Comparison of ENCODE assay signal across 26 cellular contexts in genomic region chr15:77636209-77636608, GRCh38. TPM values are rescaled to one million over a fixed set of nuclear protein-coding genes. Genes with fewer than 3 reads are reported as not detected.
"Had no signal": no experiment of that assay in that cellular context is flagged by ENCODE, and none has a peak within 500 bp of the region (broad histone marks: within the 10 kb centered on the region; RNA-seq: fewer than 3 reads in every experiment).

No MANE protein-coding gene starts in this region.

- H3K4me3 Mint-ChIP-seq: natural killer cell treated with Interleukin-12 subunit alpha and Interleukin-12 subunit beta and Interleukin-15 and Interleukin-18, amount 100 ng/mL, for 72 hours; stimulated activated memory B cell treated with anti-CD40 and anti-IgM and Interleukin-4, amounts not matched to agents 10 μg/mL and 1 μg/mL and 100 μg/mL, for 72 hours had no signal

- H2AFZ ChIP-seq: hepatocyte had no signal

- H3K4me3 ChIP-seq: dorsolateral prefrontal cortex, gastrocnemius medialis, heart left ventricle, hepatocyte, lung, prostate gland, right atrium auricular region, sigmoid colon, thoracic aorta, tibial nerve, upper lobe of left lung had no signal

- H3K9me3 Mint-ChIP-seq: memory B cell; natural killer cell treated with Interleukin-12 subunit alpha and Interleukin-12 subunit beta and Interleukin-15 and Interleukin-18, amount 100 ng/mL, for 72 hours; neural crest cell; stimulated activated memory B cell treated with anti-CD40 and anti-IgM and Interleukin-4, amounts not matched to agents 10 μg/mL and 1 μg/mL and 100 μg/mL, for 72 hours had no signal

- DNase-seq: dorsolateral prefrontal cortex; effector CD4-positive, alpha-beta T cell; foreskin fibroblast; gastrocnemius medialis; kidney; nucleus accumbens; sigmoid colon; stimulated activated CD4-positive, alpha-beta T cell treated with anti-CD3 and anti-CD28 coated beads, Interleukin-4, amount 100 ng/mL, for 4 hours; stimulated activated naive CD8-positive, alpha-beta T cell treated with anti-CD3 and anti-CD28 coated beads, Interleukin-15, Interleukin-2, amounts not matched to agents 100 U/mL and 50 U/mL, for 24 hours; substantia nigra; upper lobe of left lung had no signal

- H3K36me3 Mint-ChIP-seq: memory B cell; natural killer cell treated with Interleukin-12 subunit alpha and Interleukin-12 subunit beta and Interleukin-15 and Interleukin-18, amount 100 ng/mL, for 72 hours; stimulated activated memory B cell treated with anti-CD40 and anti-IgM and Interleukin-4, amounts not matched to agents 10 μg/mL and 1 μg/mL and 100 μg/mL, for 72 hours had no signal

- H3K36me3 ChIP-seq: gastrocnemius medialis, heart left ventricle, prostate gland, right atrium auricular region, sigmoid colon, thoracic aorta, tibial nerve, upper lobe of left lung had no signal

- H3K27ac Mint-ChIP-seq: memory B cell; natural killer cell treated with Interleukin-12 subunit alpha and Interleukin-12 subunit beta and Interleukin-15 and Interleukin-18, amount 100 ng/mL, for 72 hours; stimulated activated memory B cell treated with anti-CD40 and anti-IgM and Interleukin-4, amounts not matched to agents 10 μg/mL and 1 μg/mL and 100 μg/mL, for 72 hours had no signal

- H3K9me3 ChIP-seq: gastrocnemius medialis, heart left ventricle, prostate gland, right atrium auricular region, sigmoid colon, thoracic aorta, tibial nerve, upper lobe of left lung had no signal

- H3K4me2 ChIP-seq: hepatocyte had no signal

- H3K27ac ChIP-seq: epithelial cell of prostate, gastrocnemius medialis, heart left ventricle, hepatocyte, prostate gland, right atrium auricular region, sigmoid colon, thoracic aorta, tibial nerve, upper lobe of left lung had no signal

- ATAC-seq: esophagus mucosa; gastrocnemius medialis; heart left ventricle; left lobe of liver; natural killer cell treated with Interleukin-12 subunit alpha and Interleukin-12 subunit beta and Interleukin-15 and Interleukin-18, amount 100 ng/mL, for 72 hours; stimulated activated memory B cell treated with anti-CD40 and anti-IgM and Interleukin-4, amounts not matched to agents 10 μg/mL and 1 μg/mL and 100 μg/mL, for 72 hours; stimulated activated naive CD8-positive, alpha-beta T cell treated with anti-CD3 and anti-CD28 coated beads, Interleukin-15, Interleukin-2, amounts not matched to agents 100 U/mL and 50 U/mL, for 24 hours had no signal

RNA-seq across cellular contexts. Expression of gene LINGO1, which starts 3.5 kb away (rescaled TPM):
- total RNA-seq: mononuclear cell; natural killer cell treated with Interleukin-12 subunit alpha and Interleukin-12 subunit beta and Interleukin-15 and Interleukin-18, amount 100 ng/mL, for 72 hours had no signal
